ENCODE assay signal across 24 cellular contexts in genomic region chr4:43130228-43131021, GRCh38.
DNase-seq lines count a peak whose midpoint lies in the region; ATAC-seq, FAIRE-seq and TF ChIP-seq lines count a peak whose summit lies in the region.
"Had no signal": no experiment of that assay in that cellular context is flagged by ENCODE, and none has a peak within 500 bp of the region (broad histone marks: within the 10 kb centered on the region; RNA-seq: fewer than 3 reads in every experiment).

No MANE protein-coding gene starts in this region.

- no peaks in the 10 kb centered on the region for H3K9me3 ChIP-seq in PC-9 (ENCODE audit: insufficient read depth, low read depth)
- H3K9me3 ChIP-seq in endothelial cell of umbilical vein (replicated peaks; ENCODE audit: control insufficient read depth, insufficient read depth, low read length) = no peaks in the 10 kb centered on the region
- no peaks in the 10 kb centered on the region for H3K9me3 ChIP-seq in trophoblast cell (ENCODE audit: insufficient read depth, low read depth, low read length)
- no peaks in the 10 kb centered on the region for H3K9me3 ChIP-seq in CD8-positive, alpha-beta T cell (ENCODE audit: low read length)
- H3K9me3 ChIP-seq: A549; BE2C; BLaER1 treated with 17β-estradiol and CSF1 and Interleukin-3, amounts not matched to agents 10 nM and 100 nM had no signal

- TF ChIP-seq CTCF in GM23338 (conservative IDR thresholded peaks at IDR 0.05; ENCODE audit: low read depth in 2 of 2) (no peak), PC-9 (conservative IDR thresholded peaks at IDR 0.05) (no peak), endothelial cell of umbilical vein (IDR thresholded peaks at IDR 0.05; ENCODE audit: extremely low read depth in 1 of 2, insufficient read depth in 1 of 2, low read depth in 1 of 2, low read length in 2 of 2) (no peak), GM20000 (IDR thresholded peaks at IDR 0.05; ENCODE audit: extremely low read depth, missing control alignments) (no peak)
- no peak for TF ChIP-seq CTCF in CD8-positive, alpha-beta T cell (IDR thresholded peaks at IDR 0.05)

- H3K4ac ChIP-seq in trophoblast cell (ENCODE audit: low read depth, low read length) = no peak overlapping the region

- no CpG with 5 or more reads among the region's 11 CpGs for WGBS in trophoblast cell (ENCODE audit: extremely low coverage, insufficient coverage, insufficient read length)

- H3K9me2 ChIP-seq in GM23338 (ENCODE audit: insufficient read depth) (peaks cover 3% of the 10 kb centered on the region; the same call in 1 of the 2 replicates), PC-9 (ENCODE audit: insufficient read depth) (no peaks in the 10 kb centered on the region)

- peak overlapping the region; percentile 18 for H4K12ac ChIP-seq in trophoblast cell (ENCODE audit: low read depth, low read length)

- no peak overlapping the region for H2BK12ac ChIP-seq in trophoblast cell (ENCODE audit: low read length)

- H3K27ac Mint-ChIP-seq in GM23338 = no peak overlapping the region; the same call in 1 of the 2 replicates
- H3K27ac Mint-ChIP-seq in CD8-positive, alpha-beta T cell = no peak overlapping the region
- H3K27ac Mint-ChIP-seq: CD14-positive monocyte; CD4-positive, alpha-beta T cell had no signal

- H3K9ac ChIP-seq in endothelial cell of umbilical vein (replicated peaks; ENCODE audit: extremely low read depth, insufficient read depth, low read length) = no peak overlapping the region
- H3K9ac ChIP-seq in trophoblast cell (ENCODE audit: low read length) = no peak overlapping the region
- H3K9ac ChIP-seq: BLaER1 treated with 17β-estradiol and CSF1 and Interleukin-3, amounts not matched to agents 10 nM and 100 nM had no signal

- H3K27ac ChIP-seq in GM23338 (ENCODE audit: low read depth) (no peak overlapping the region; the same call in 1 of the 2 replicates), PC-9 (no peak overlapping the region), endothelial cell of umbilical vein (ENCODE audit: insufficient read depth, low read depth, low read length) (no peak overlapping the region), trophoblast cell (ENCODE audit: low read depth, low read length) (no peak overlapping the region)
- H3K27ac ChIP-seq in CD8-positive, alpha-beta T cell (ENCODE audit: low read depth, low read length) = no peak overlapping the region
- H3K27ac ChIP-seq: A549; BLaER1 treated with 17β-estradiol and CSF1 and Interleukin-3, amounts not matched to agents 10 nM and 100 nM had no signal

- no peaks in the 10 kb centered on the region for H4K20me1 ChIP-seq in GM23338 (replicated peaks; ENCODE audit: insufficient read depth)
- H4K20me1 ChIP-seq in PC-9 (ENCODE audit: insufficient read depth) = no peaks in the 10 kb centered on the region
- no peaks in the 10 kb centered on the region for H4K20me1 ChIP-seq in endothelial cell of umbilical vein (replicated peaks; ENCODE audit: control insufficient read depth, extremely low read depth, insufficient read depth, low read length)
- H4K20me1 ChIP-seq: BLaER1 treated with 17β-estradiol and CSF1 and Interleukin-3, amounts not matched to agents 10 nM and 100 nM had no signal

- CTCF ChIA-PET in PC-9 (lab: Charles Lee) (no interaction called here), endothelial cell of umbilical vein (lab: Charles Lee) (interaction anchor here (1.7 to 2.2 kb wide), 4 partner anchors 1295 to 1502 kb away, joined by 27 to 66 read pairs (median 36); no protein-coding TSS in a partner anchor)
- CTCF ChIA-PET in CD8-positive, alpha-beta T cell (lab: Charles Lee) = no interaction called here

- intact Hi-C loops in PC-9 (cut with micrococcal nuclease; ENCODE audit: unreplicated experiment) (loop anchor here (5.0 kb wide), 2 partner anchors 342 to 1497 kb away; no protein-coding TSS in a partner anchor), endothelial cell of umbilical vein (cut with micrococcal nuclease) (loop anchor here (5.0 kb wide), 1 partner anchor 647 kb away; no protein-coding TSS in a partner anchor)
- intact Hi-C loops in CD8-positive, alpha-beta T cell (cut with DNase I, micrococcal nuclease) = loop anchor here in 1 of 2 experiments (10.0 kb wide), 1 partner anchor 1494 kb away; no protein-coding TSS in a partner anchor

- no peak overlapping the region for H3K18ac ChIP-seq in trophoblast cell (ENCODE audit: low read length)

- H3K79me1 ChIP-seq in trophoblast cell (ENCODE audit: low read length) = no peaks in the 10 kb centered on the region

- no peak for TF ChIP-seq POLR2A in endothelial cell of umbilical vein (IDR thresholded peaks at IDR 0.05; ENCODE audit: low read depth, low read length)

- no peaks in the 10 kb centered on the region for H3K36me3 ChIP-seq in GM23338 (ENCODE audit: insufficient read depth)
- H3K36me3 ChIP-seq in PC-9 (ENCODE audit: low read depth) = no peaks in the 10 kb centered on the region
- H3K36me3 ChIP-seq in endothelial cell of umbilical vein (ENCODE audit: control insufficient read depth in 2 of 2, extremely low read depth in 1 of 2, insufficient read depth in 2 of 2, low read length in 2 of 2) = no peaks in the 10 kb centered on the region
- H3K36me3 ChIP-seq in trophoblast cell (ENCODE audit: control insufficient read depth in 1 of 2, insufficient read depth in 2 of 2, low read length in 2 of 2) = no peaks in the 10 kb centered on the region
- no peaks in the 10 kb centered on the region for H3K36me3 ChIP-seq in CD8-positive, alpha-beta T cell (ENCODE audit: insufficient read depth, low read length)
- H3K36me3 ChIP-seq: BE2C; BLaER1 treated with 17β-estradiol and CSF1 and Interleukin-3, amounts not matched to agents 10 nM and 100 nM had no signal

- H3K36me3 Mint-ChIP-seq in GM23338 (ENCODE audit: low read depth) = no peaks in the 10 kb centered on the region
- H3K36me3 Mint-ChIP-seq in CD8-positive, alpha-beta T cell = no peaks in the 10 kb centered on the region
- H3K36me3 Mint-ChIP-seq: CD14-positive monocyte had no signal

- no peak overlapping the region for H2BK120ac ChIP-seq in trophoblast cell (ENCODE audit: insufficient read depth, low read length, poor library complexity)

- ATAC-seq in GM23338 (peak; percentile 79), HG03565 (IDR thresholded peaks at IDR 0.05; ENCODE audit: unreplicated experiment) (no peak)
- ATAC-seq in CD8-positive, alpha-beta T cell = no peak
- ATAC-seq: A549 had no signal

- no TSS peak for BruUV-seq in PC-9 (replicated peaks; lab: Mats Ljungman, UMichigan)
- BruUV-seq in endothelial cell of umbilical vein (replicated peaks; lab: Mats Ljungman, UMichigan) = no TSS peak

- H3K14ac ChIP-seq in trophoblast cell (ENCODE audit: low read length) = no peak overlapping the region

- peak; percentile 21 for FAIRE-seq in endothelial cell of umbilical vein (lab: Jason Lieb, UNC)
- FAIRE-seq: A549, GM12891, GM18507, H54 had no signal

- no peak overlapping the region for H3K23ac ChIP-seq in trophoblast cell (ENCODE audit: low read length)

- no peak overlapping the region for H2AK5ac ChIP-seq in trophoblast cell (ENCODE audit: low read length)

- no peak overlapping the region for H3K4me3 Mint-ChIP-seq in GM23338
- H3K4me3 Mint-ChIP-seq in CD8-positive, alpha-beta T cell = no peak overlapping the region
- H3K4me3 Mint-ChIP-seq: CD14-positive monocyte; CD4-positive, alpha-beta T cell had no signal

- H3K79me2 ChIP-seq in GM23338 (replicated peaks; ENCODE audit: insufficient read depth) (no peaks in the 10 kb centered on the region), PC-9 (ENCODE audit: low read depth) (no peaks in the 10 kb centered on the region), endothelial cell of umbilical vein (ENCODE audit: control insufficient read depth, insufficient read depth, low read length) (no peaks in the 10 kb centered on the region), trophoblast cell (ENCODE audit: control insufficient read depth, insufficient read depth, low read length, poor library complexity) (no peaks in the 10 kb centered on the region)

- H2BK5ac ChIP-seq in trophoblast cell (ENCODE audit: low read depth, low read length, poor library complexity) = no peak overlapping the region

- peak; percentile 37 for DNase-seq in GM23338 (ENCODE audit: low spot score)
- no peak for DNase-seq in PC-9
- DNase-seq in endothelial cell of umbilical vein (ENCODE audit: low read depth, low spot score) = no peak
- no peak for DNase-seq in trophoblast cell
- no peak for DNase-seq in GM20000 (ENCODE audit: low spot score)
- DNase-seq in CD8-positive, alpha-beta T cell = no peak
- DNase-seq: 8988T; ACHN; AML-193; BE2C; Calu3; CD4-positive, alpha-beta T cell; COR-L47; DMS53; DMS79 treated with DMSO at 0.1 percent for 48 hours; GF-D8; HCEC 1CT had no signal

- H2AFZ ChIP-seq in GM23338 (no peak overlapping the region), PC-9 (peak overlapping the region; percentile 1; the same call in 1 of the 2 replicates), endothelial cell of umbilical vein (ENCODE audit: low read depth, low read length) (no peak overlapping the region), trophoblast cell (ENCODE audit: insufficient read depth, low read length, poor library complexity) (no peak overlapping the region)

- H3K9me3 Mint-ChIP-seq in GM23338 = peaks cover 3% of the 10 kb centered on the region; the same call in 2 of the 3 replicates
- no peaks in the 10 kb centered on the region for H3K9me3 Mint-ChIP-seq in CD8-positive, alpha-beta T cell
- H3K9me3 Mint-ChIP-seq: CD14-positive monocyte; CD4-positive, alpha-beta T cell had no signal

- H3K27me3 ChIP-seq in GM23338 (ENCODE audit: insufficient read depth) (no peaks in the 10 kb centered on the region), PC-9 (ENCODE audit: insufficient read depth, low read depth) (no peaks in the 10 kb centered on the region), endothelial cell of umbilical vein (ENCODE audit: control insufficient read depth in 2 of 2, insufficient read depth in 2 of 2, low read length in 2 of 2) (no peaks in the 10 kb centered on the region), trophoblast cell (ENCODE audit: insufficient read depth, low read length) (no peaks in the 10 kb centered on the region)
- no peaks in the 10 kb centered on the region for H3K27me3 ChIP-seq in CD8-positive, alpha-beta T cell (ENCODE audit: insufficient read depth, low read length)
- H3K27me3 ChIP-seq: BE2C; BLaER1 treated with 17β-estradiol and CSF1 and Interleukin-3, amounts not matched to agents 10 nM and 100 nM had no signal

- H4K8ac ChIP-seq in trophoblast cell (ENCODE audit: low read depth, low read length) = no peak overlapping the region

- peaks cover 18% of the 10 kb centered on the region for H3K4me1 Mint-ChIP-seq in GM23338
- no peaks in the 10 kb centered on the region for H3K4me1 Mint-ChIP-seq in CD8-positive, alpha-beta T cell (ENCODE audit: low read depth)

- POLR2A ChIA-PET in PC-9 (lab: Charles Lee; ENCODE audit: unreplicated experiment) = no interaction called here
- POLR2A ChIA-PET in endothelial cell of umbilical vein (lab: Charles Lee) = no interaction called here
- POLR2A ChIA-PET in CD8-positive, alpha-beta T cell (lab: Charles Lee) = no interaction called here

- H3K4me1 ChIP-seq in GM23338 (ENCODE audit: insufficient read depth) = peaks cover 21% of the 10 kb centered on the region
- no peaks in the 10 kb centered on the region for H3K4me1 ChIP-seq in PC-9 (replicated peaks; ENCODE audit: insufficient read depth)
- no peaks in the 10 kb centered on the region for H3K4me1 ChIP-seq in endothelial cell of umbilical vein (ENCODE audit: control insufficient read depth, extremely low read depth, insufficient read depth, low read length)
- H3K4me1 ChIP-seq in trophoblast cell (ENCODE audit: control insufficient read depth in 1 of 2, insufficient read depth in 2 of 2, low read length in 2 of 2) = no peaks in the 10 kb centered on the region
- no peaks in the 10 kb centered on the region for H3K4me1 ChIP-seq in CD8-positive, alpha-beta T cell (ENCODE audit: insufficient read depth, low read length)
- H3K4me1 ChIP-seq: A549; BE2C; BLaER1 treated with 17β-estradiol and CSF1 and Interleukin-3, amounts not matched to agents 10 nM and 100 nM had no signal

- H3K4me2 ChIP-seq in GM23338 (peak overlapping the region; percentile 23; the same call in 1 of the 2 replicates), PC-9 (no peak overlapping the region), endothelial cell of umbilical vein (ENCODE audit: insufficient read depth, low read length) (no peak overlapping the region), trophoblast cell (ENCODE audit: low read length) (no peak overlapping the region)
- H3K4me2 ChIP-seq: A549; BLaER1 treated with 17β-estradiol and CSF1 and Interleukin-3, amounts not matched to agents 10 nM and 100 nM had no signal

- dilution Hi-C loops in endothelial cell of umbilical vein (cut with MboI; ENCODE audit: extremely low pct_ligation_motif_present, low sequenced_read_pairs) = no loop called here

- H3F3A ChIP-seq in GM23338 (replicated peaks; ENCODE audit: low read depth) = no peaks in the 10 kb centered on the region
- no peaks in the 10 kb centered on the region for H3F3A ChIP-seq in PC-9 (ENCODE audit: insufficient read depth, low read depth)

- H3K27me3 Mint-ChIP-seq in GM23338 (ENCODE audit: insufficient read depth, low read depth, poor library complexity) = no peaks in the 10 kb centered on the region
- H3K27me3 Mint-ChIP-seq in CD8-positive, alpha-beta T cell (ENCODE audit: low read depth) = no peaks in the 10 kb centered on the region
- H3K27me3 Mint-ChIP-seq: CD4-positive, alpha-beta T cell had no signal

- H3K9me1 ChIP-seq in endothelial cell of umbilical vein (replicated peaks; ENCODE audit: control insufficient read depth, extremely low read depth, insufficient read depth, low read length) = no peaks in the 10 kb centered on the region

- H3K4me3 ChIP-seq in GM23338 = no peak overlapping the region
- H3K4me3 ChIP-seq in PC-9 = no peak overlapping the region
- no peak overlapping the region for H3K4me3 ChIP-seq in endothelial cell of umbilical vein (replicated peaks in 1 of 3; ENCODE audit: insufficient read depth in 1 of 3, low read depth in 1 of 3, low read length in 3 of 3)
- no peak overlapping the region for H3K4me3 ChIP-seq in trophoblast cell (ENCODE audit: low read depth, low read length)
- H3K4me3 ChIP-seq in CD8-positive, alpha-beta T cell (ENCODE audit: low read depth, low read length) = no peak overlapping the region
- H3K4me3 ChIP-seq: A549; BLaER1 treated with 17β-estradiol and CSF1 and Interleukin-3, amounts not matched to agents 10 nM and 100 nM had no signal

- no peak overlapping the region for H4K91ac ChIP-seq in trophoblast cell (ENCODE audit: low read depth, low read length)
